In genomic region chr14:68449565-68450295, GRCh38 we compare ENCODE assay signal across 11 cellular contexts.
A peak's percentile ranks its signal among the peaks of the same experiment; 100 is the strongest.
DNase-seq lines count a peak whose midpoint lies in the region; ATAC-seq, FAIRE-seq and TF ChIP-seq lines count a peak whose summit lies in the region.
"Had no signal": no experiment of that assay in that cellular context is flagged by ENCODE, and none has a peak within 500 bp of the region (broad histone marks: within the 10 kb centered on the region; RNA-seq: fewer than 3 reads in every experiment).

No MANE protein-coding gene starts in this region.

- H4K20me1 ChIP-seq in smooth muscle cell (ENCODE audit: low read depth) = no peaks in the 10 kb centered on the region

- no peak overlapping the region for H3K4me3 Mint-ChIP-seq in Caco-2 (ENCODE audit: unreplicated experiment)

- TF ChIP-seq CTCF in smooth muscle cell (IDR thresholded peaks at IDR 0.05; ENCODE audit: borderline replicate concordance, insufficient read depth, poor library complexity, severe bottlenecking) = no peak
- TF ChIP-seq CTCF in Caco-2 (IDR thresholded peaks at IDR 0.05; ENCODE audit: insufficient read depth in 1 of 2, low read depth in 1 of 2, low read length in 1 of 2, severe bottlenecking in 1 of 2, unreplicated experiment in 1 of 2) = no peak

- peak overlapping the region; percentile 37 for H3K4me2 ChIP-seq in smooth muscle cell

- POLR2A ChIA-PET in Caco-2 (lab: Charles Lee) = no interaction called here

- TF ChIP-seq POLR2A in GM18505 (IDR thresholded peaks at IDR 0.05; ENCODE audit: borderline replicate concordance, extremely low read depth, insufficient read depth, insufficient read length) = no peak

- H3K4me3 ChIP-seq in iPS-20b (ENCODE audit: low read length) (peak overlapping the region; percentile 14; the same call in 1 of the 2 replicates), smooth muscle cell (no peak overlapping the region), Caco-2 (ENCODE audit: low read depth, low read length) (no peak overlapping the region)

- H3K27ac Mint-ChIP-seq in Caco-2 (ENCODE audit: unreplicated experiment) = no peak overlapping the region

- H3K4me1 ChIP-seq in iPS-20b (ENCODE audit: insufficient read depth, low read length) (peaks cover 23% of the 10 kb centered on the region), smooth muscle cell (ENCODE audit: low read depth) (peaks cover 23% of the 10 kb centered on the region), Caco-2 (no peaks in the 10 kb centered on the region)

- H3K27me3 Mint-ChIP-seq in Caco-2 (ENCODE audit: insufficient read depth, unreplicated experiment) = no peaks in the 10 kb centered on the region

- H3K9me3 ChIP-seq in iPS-20b (ENCODE audit: insufficient read depth, low read depth, low read length) = no peaks in the 10 kb centered on the region
- H3K9me3 ChIP-seq in smooth muscle cell (replicated peaks; ENCODE audit: low read depth) = no peaks in the 10 kb centered on the region
- H3K9me3 ChIP-seq in Caco-2 = no peaks in the 10 kb centered on the region

- H3F3A ChIP-seq in smooth muscle cell (ENCODE audit: low read depth) = peaks cover 3% of the 10 kb centered on the region

- H3K9me3 Mint-ChIP-seq in Caco-2 (ENCODE audit: unreplicated experiment) = no peaks in the 10 kb centered on the region

- ATAC-seq in GM18502 (IDR thresholded peaks at IDR 0.05; ENCODE audit: poor library complexity, unreplicated experiment) (no peak), GM18505 (IDR thresholded peaks at IDR 0.05; ENCODE audit: unreplicated experiment) (no peak)

- no TSS peak for BruUV-seq in Caco-2 (replicated peaks; lab: Mats Ljungman, UMichigan)

- CTCF ChIA-PET in Caco-2 (lab: Charles Lee) = no interaction called here

- peak overlapping the region; percentile 55; the same call in 1 of the 2 replicates for H3K9ac ChIP-seq in iPS-20b (ENCODE audit: low read depth, low read length)
- no peak overlapping the region for H3K9ac ChIP-seq in smooth muscle cell (ENCODE audit: low read depth)

- no peaks in the 10 kb centered on the region for H3K36me3 Mint-ChIP-seq in Caco-2 (ENCODE audit: insufficient read depth, unreplicated experiment)

- FAIRE-seq in GM18507 (lab: Jason Lieb, UNC) (peak; percentile 78), RCC 7860 (lab: Jason Lieb, UNC) (no peak)

- intact Hi-C loops in Caco-2 (cut with micrococcal nuclease; ENCODE audit: unreplicated experiment) = no loop called here

- H3K79me2 ChIP-seq in smooth muscle cell (ENCODE audit: low read depth) = no peaks in the 10 kb centered on the region

- peak overlapping the region; percentile 76 for H2AFZ ChIP-seq in smooth muscle cell (ENCODE audit: low read depth)

- H3K36me3 ChIP-seq in iPS-20b (ENCODE audit: insufficient read depth, low read depth, low read length) (no peaks in the 10 kb centered on the region), smooth muscle cell (ENCODE audit: low read depth) (no peaks in the 10 kb centered on the region), Caco-2 (ENCODE audit: control insufficient read depth, insufficient read depth, low read length) (no peaks in the 10 kb centered on the region; the same call in 1 of the 2 replicates)

- peaks cover 11% of the 10 kb centered on the region for H3K4me1 Mint-ChIP-seq in Caco-2 (ENCODE audit: low read depth, unreplicated experiment)

- peak overlapping the region; percentile 45 for H3K27ac ChIP-seq in iPS-20b (ENCODE audit: low read length)
- H3K27ac ChIP-seq in smooth muscle cell (ENCODE audit: low read depth) = peak overlapping the region; percentile 7

- DNase-seq in GM18507 (ENCODE audit: extremely low spot score, insufficient read length, low read depth) = no peak
- DNase-seq in RPMI7951 (ENCODE audit: low read depth) = peak; percentile 35
- DNase-seq in smooth muscle cell (lab: John Stamatoyannopoulos, UW; ENCODE audit: unreplicated experiment) = no peak
- no peak for DNase-seq in RCC 7860 (ENCODE audit: low spot score)
- no peak for DNase-seq in Caco-2
- DNase-seq: activated CD4-positive, alpha-beta T cell treated with anti-CD3 and anti-CD28 coated beads, Interleukin-2, amount 50 U/mL, for 4 hours; C1 segment of cervical spinal cord; GF-D8 had no signal

- 48% methylated on average over 5 of the region's 5 CpGs for WGBS in smooth muscle cell (ENCODE audit: low lambda C conversion rate)

- H3K27me3 ChIP-seq in iPS-20b (ENCODE audit: insufficient read depth, low read length) = no peaks in the 10 kb centered on the region
- H3K27me3 ChIP-seq in smooth muscle cell (ENCODE audit: low read depth) = no peaks in the 10 kb centered on the region
- H3K27me3 ChIP-seq in Caco-2 (replicated peaks; ENCODE audit: control insufficient read depth, insufficient read depth, low read length) = no peaks in the 10 kb centered on the region
